In genomic region chr13:110293649-110294048, GRCh38 we compare ENCODE assay signal across 2 cellular contexts.
A peak's percentile ranks its signal among the peaks of the same experiment; 100 is the strongest.
TF ChIP-seq lines count a peak whose summit lies in the region.

No MANE protein-coding gene starts in this region.

TF ChIP-seq in liver, 16 proteins besides CTCF, POLR2A, EP300 and RAD21:
- no peak for TF ChIP-seq FOXA2 (IDR thresholded peaks at IDR 0.05)
- TF ChIP-seq NR2F2 (IDR thresholded peaks at IDR 0.05) = peak; percentile 87

TF ChIP-seq in HepG2, 621 proteins besides CTCF, POLR2A, EP300 and RAD21:
- TF ChIP-seq GPBP1L1 (CRISPR knock-in tag; IDR thresholded peaks at IDR 0.05) (no peak), SALL1 (CRISPR knock-in tag; IDR thresholded peaks at IDR 0.05) (no peak), BCL3 (CRISPR knock-in tag; IDR thresholded peaks at IDR 0.05) (no peak), ARHGAP35 (CRISPR knock-in tag; IDR thresholded peaks at IDR 0.05; ENCODE audit: borderline replicate concordance) (no peak), ZBTB8A (CRISPR knock-in tag; IDR thresholded peaks at IDR 0.05; ENCODE audit: borderline replicate concordance, low read depth) (no peak), JUN (CRISPR knock-in tag; IDR thresholded peaks at IDR 0.05) (no peak), ZSCAN5A (CRISPR knock-in tag; IDR thresholded peaks at IDR 0.05; ENCODE audit: borderline replicate concordance) (no peak), ZMAT3 (CRISPR knock-in tag; conservative IDR thresholded peaks at IDR 0.05) (no peak), TEF (CRISPR knock-in tag; IDR thresholded peaks at IDR 0.05) (no peak), ZBTB49 (CRISPR knock-in tag; IDR thresholded peaks at IDR 0.05; ENCODE audit: borderline replicate concordance) (no peak), ZNF556 (CRISPR knock-in tag; IDR thresholded peaks at IDR 0.05; ENCODE audit: borderline replicate concordance) (no peak), AKNA (CRISPR knock-in tag; IDR thresholded peaks at IDR 0.05; ENCODE audit: borderline replicate concordance) (no peak), DR1 (CRISPR knock-in tag; IDR thresholded peaks at IDR 0.05) (no peak), MLXIP (CRISPR knock-in tag; IDR thresholded peaks at IDR 0.05; ENCODE audit: borderline replicate concordance) (no peak), ZNF12 (CRISPR knock-in tag; IDR thresholded peaks at IDR 0.05) (no peak), ZNF816 (CRISPR knock-in tag; IDR thresholded peaks at IDR 0.05; ENCODE audit: borderline replicate concordance) (no peak)
